In the genomic region with DNA sequence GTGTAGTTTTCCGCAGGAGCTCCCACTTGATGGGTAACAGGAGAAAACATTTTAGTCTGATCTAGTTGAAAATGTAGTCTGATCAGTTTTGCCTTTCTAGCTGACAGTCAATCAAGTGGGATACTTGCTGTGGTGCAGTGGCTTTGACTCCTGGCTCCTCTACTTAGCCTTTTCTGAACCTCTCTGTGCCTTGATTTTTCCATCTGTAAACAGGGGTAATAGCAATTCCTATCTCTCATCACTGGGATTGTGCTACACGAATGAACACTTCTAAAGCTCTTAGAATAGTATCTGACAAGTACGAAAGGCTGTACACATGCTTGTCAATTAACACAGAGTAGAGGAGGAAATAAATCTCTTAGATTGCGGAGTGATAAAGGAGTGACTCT, we compare ENCODE assay signal across 31 cellular contexts. TPM values are rescaled to one million over a fixed set of nuclear protein-coding genes. Genes with fewer than 3 reads are reported as not detected.
DNase-seq lines count a peak whose midpoint lies in the region; ATAC-seq, FAIRE-seq and TF ChIP-seq lines count a peak whose summit lies in the region.
"Had no signal": no experiment of that assay in that cellular context is flagged by ENCODE, and none has a peak within 500 bp of the region (broad histone marks: within the 10 kb centered on the region; RNA-seq: fewer than 3 reads in every experiment).

No MANE protein-coding gene starts in this region.

- H3K4me1 ChIP-seq in A549, result peaks cover 22% of the 10 kb centered on the region
- no peaks in the 10 kb centered on the region for H3K4me1 ChIP-seq in naive thymus-derived CD4-positive, alpha-beta T cell (ENCODE audit: control insufficient read depth in 2 of 2, insufficient read depth in 2 of 2, low read length in 2 of 2)
- H3K4me1 ChIP-seq: thyroid gland had no signal

- no peaks in the 10 kb centered on the region; the same call in 1 of the 2 replicates for H3K27me3 Mint-ChIP-seq in HFFc6 (ENCODE audit: insufficient read depth)
- H3K27me3 Mint-ChIP-seq in mesothelial cell of epicardium (ENCODE audit: low read depth), result no peaks in the 10 kb centered on the region
- peaks cover 0 to 28% (median 4%) of the 10 kb centered on the region in 5 donors for H3K27me3 Mint-ChIP-seq in naive thymus-derived CD4-positive, alpha-beta T cell
- H3K27me3 Mint-ChIP-seq: activated CD4-positive, alpha-beta memory T cell treated with anti-CD3 and anti-CD28 coated beads, Interleukin-2, amount 10 ng/mL, durations not matched to agents 7 days and 5 days had no signal

- no peaks in the 10 kb centered on the region for H3K36me3 ChIP-seq in brain microvascular endothelial cell (replicated peaks)
- H3K36me3 ChIP-seq in naive thymus-derived CD4-positive, alpha-beta T cell (ENCODE audit: control insufficient read depth in 2 of 3, insufficient read depth in 3 of 3, low read length in 3 of 3), result no peaks in the 10 kb centered on the region
- H3K36me3 ChIP-seq: BLaER1, thyroid gland had no signal

- H3K27ac ChIP-seq in A549 (peak overlapping the region; percentile 66 to 71; a peak in 5 of 6 replicates), brain microvascular endothelial cell (peak overlapping the region; percentile 76)
- H3K27ac ChIP-seq in naive thymus-derived CD4-positive, alpha-beta T cell (ENCODE audit: low read depth, low read length), result no peak overlapping the region
- H3K27ac ChIP-seq: BLaER1, thyroid gland had no signal

- in situ Hi-C loops in brain microvascular endothelial cell (cut with HindIII; ENCODE audit: low pct_ligation_motif_present, low sequenced_read_pairs), result no loop called here

- H3K9me3 ChIP-seq in A549, result no peaks in the 10 kb centered on the region; the same call in 1 of the 3 replicates
- no peaks in the 10 kb centered on the region for H3K9me3 ChIP-seq in naive thymus-derived CD4-positive, alpha-beta T cell (ENCODE audit: control insufficient read depth in 2 of 3, low read length in 3 of 3)
- H3K9me3 ChIP-seq: BLaER1, mucosa of descending colon, thyroid gland had no signal

- H3K36me3 Mint-ChIP-seq in HFFc6 (ENCODE audit: low read depth) (peaks cover 11% of the 10 kb centered on the region), mesothelial cell of epicardium (peaks cover 7% of the 10 kb centered on the region)
- H3K36me3 Mint-ChIP-seq in naive thymus-derived CD4-positive, alpha-beta T cell, result peaks cover 0 to 3% (median 0%) of the 10 kb centered on the region in 5 donors

- TF ChIP-seq RAD21 in A549 (conservative IDR thresholded peaks at IDR 0.05 in 1 of 2, IDR thresholded peaks at IDR 0.05 in 1 of 2), result no peak

- TF ChIP-seq CTCF in A549 (IDR thresholded peaks at IDR 0.05) (no peak), HFFc6 (IDR thresholded peaks at IDR 0.05) (no peak), brain microvascular endothelial cell (IDR thresholded peaks at IDR 0.05; ENCODE audit: low read depth, low read length, missing control alignments) (no peak), mesothelial cell of epicardium (IDR thresholded peaks at IDR 0.05; ENCODE audit: unreplicated experiment) (no peak)

- H3K27me3 ChIP-seq in brain microvascular endothelial cell (replicated peaks), result no peaks in the 10 kb centered on the region
- H3K27me3 ChIP-seq in naive thymus-derived CD4-positive, alpha-beta T cell (ENCODE audit: control insufficient read depth in 2 of 2, insufficient read depth in 2 of 2, low read length in 2 of 2), result no peaks in the 10 kb centered on the region
- H3K27me3 ChIP-seq: BLaER1, thyroid gland had no signal

- DNase-seq in A549 (ENCODE audit: low read depth in 1 of 2, low spot score in 1 of 2) (no peak), HFFc6 (no peak), brain microvascular endothelial cell (no peak), mesothelial cell of epicardium (ENCODE audit: low spot score in 2 of 2, unreplicated experiment in 2 of 2) (no peak), NCI-H2227 (lab: John Stamatoyannopoulos, UW; ENCODE audit: unreplicated experiment) (no peak), RKO (ENCODE audit: low spot score) (no peak), mucosa of gallbladder (ENCODE audit: low spot score) (no peak)
- no peak for DNase-seq in naive thymus-derived CD4-positive, alpha-beta T cell
- DNase-seq: activated CD4-positive, alpha-beta memory T cell treated with anti-CD3 and anti-CD28 coated beads, Interleukin-2, amount 10 ng/mL, durations not matched to agents 7 days and 5 days; activated CD4-positive, CD25-positive, alpha-beta regulatory T cell treated with anti-CD3 and anti-CD28 coated beads, Interleukin-2, amount 50 U/mL, for 72 hours; activated CD8-positive, alpha-beta memory T cell treated with anti-CD3 and anti-CD28 coated beads, Interleukin-2, amount 50 U/mL, for 48 hours; activated naive CD4-positive, alpha-beta T cell treated with anti-CD3 and anti-CD28 coated beads, Interleukin-2, amount 50 U/mL, for 16 hours; effector CD4-positive, alpha-beta T cell; GDM1; kidney; mucosa of descending colon; NCI-H1105; NCI-H1930; NCI-H526 treated with DMSO at 0.1 percent for 48 hours; stimulated activated CD8-positive, alpha-beta memory T cell treated with anti-CD3 and anti-CD28 coated beads, Interleukin-4, amount 100 ng/mL, for 48 hours; stimulated activated naive CD8-positive, alpha-beta T cell treated with anti-CD3 and anti-CD28 coated beads, Interleukin-15, amount 100 ng/mL, for 72 hours; thyroid gland had no signal

- CTCF ChIA-PET in A549 (lab: Yijun Ruan, JAX), result no interaction called here
- CTCF ChIA-PET in naive thymus-derived CD4-positive, alpha-beta T cell (lab: Charles Lee), result no interaction called here

- H3K4me3 ChIP-seq in A549 (no peak overlapping the region), brain microvascular endothelial cell (ENCODE audit: low read depth, low read length) (no peak overlapping the region)
- H3K4me3 ChIP-seq in naive thymus-derived CD4-positive, alpha-beta T cell (ENCODE audit: low read length), result no peak overlapping the region
- H3K4me3 ChIP-seq: BLaER1, mucosa of descending colon, thyroid gland had no signal

- peak overlapping the region; percentile 46; the same call in 2 of the 3 replicates for H3K4me2 ChIP-seq in A549
- H3K4me2 ChIP-seq: BLaER1 had no signal

- no peak for ATAC-seq in A549
- ATAC-seq in naive thymus-derived CD4-positive, alpha-beta T cell, result no peak
- ATAC-seq: activated T-helper 17 cell treated with anti-CD3 and anti-CD28 coated beads, Interleukin-2, amount 50 U/mL, for 72 hours; HCT116; mucosa of descending colon; Panc1; stimulated activated naive CD8-positive, alpha-beta T cell treated with anti-CD3 and anti-CD28 coated beads, Interleukin-15, amount 100 ng/mL, for 72 hours had no signal

- 64% methylated on average over 4 of the region's 4 CpGs for WGBS in A549 (ENCODE audit: missing lambda C conversion rate)

- no peak for TF ChIP-seq POLR2A in A549 (IDR thresholded peaks at IDR 0.05; ENCODE audit: low read length)

- peak overlapping the region; percentile 51 for H3K4me3 Mint-ChIP-seq in HFFc6
- no peak overlapping the region for H3K4me3 Mint-ChIP-seq in mesothelial cell of epicardium
- no peak overlapping the region for H3K4me3 Mint-ChIP-seq in naive thymus-derived CD4-positive, alpha-beta T cell
- H3K4me3 Mint-ChIP-seq: activated CD4-positive, alpha-beta memory T cell treated with anti-CD3 and anti-CD28 coated beads, Interleukin-2, amount 10 ng/mL, durations not matched to agents 7 days and 5 days; activated T-helper 17 cell treated with anti-CD3 and anti-CD28 coated beads, Interleukin-2, amount 50 U/mL, for 72 hours; neural crest cell; stimulated activated naive CD8-positive, alpha-beta T cell treated with anti-CD3 and anti-CD28 coated beads, Interleukin-15, amount 100 ng/mL, for 72 hours had no signal

- TF ChIP-seq EP300 in A549 (IDR thresholded peaks at IDR 0.05), result no peak

- POLR2A ChIA-PET in A549 (lab: Yijun Ruan, JAX), result no interaction called here
- POLR2A ChIA-PET in naive thymus-derived CD4-positive, alpha-beta T cell (lab: Charles Lee), result no interaction called here

- H3K9me3 Mint-ChIP-seq in HFFc6 (0 out of 2 replicates have a peak, but pooled peaks cover 3% of the 10 kb centered on the region), mesothelial cell of epicardium (no peaks in the 10 kb centered on the region)
- peaks cover 0 to 9% (median 2%) of the 10 kb centered on the region in 11 donors for H3K9me3 Mint-ChIP-seq in naive thymus-derived CD4-positive, alpha-beta T cell
- H3K9me3 Mint-ChIP-seq: activated CD4-positive, alpha-beta memory T cell treated with anti-CD3 and anti-CD28 coated beads, Interleukin-2, amount 10 ng/mL, durations not matched to agents 7 days and 5 days; neural crest cell had no signal

- H3K4me1 Mint-ChIP-seq in HFFc6 (ENCODE audit: low read depth) (peaks cover 42% of the 10 kb centered on the region), mesothelial cell of epicardium (peaks cover 49% of the 10 kb centered on the region)
- H3K4me1 Mint-ChIP-seq in naive thymus-derived CD4-positive, alpha-beta T cell, result no peaks in the 10 kb centered on the region
- H3K4me1 Mint-ChIP-seq: activated CD4-positive, alpha-beta memory T cell treated with anti-CD3 and anti-CD28 coated beads, Interleukin-2, amount 10 ng/mL, durations not matched to agents 7 days and 5 days; activated T-helper 17 cell treated with anti-CD3 and anti-CD28 coated beads, Interleukin-2, amount 50 U/mL, for 72 hours; stimulated activated naive CD8-positive, alpha-beta T cell treated with anti-CD3 and anti-CD28 coated beads, Interleukin-15, amount 100 ng/mL, for 72 hours had no signal

- FAIRE-seq in A549 (lab: Jason Lieb, UNC), result no peak
- FAIRE-seq: bronchial epithelial cell, colon, GM19239, kidney had no signal

- intact Hi-C loops in naive thymus-derived CD4-positive, alpha-beta T cell (cut with micrococcal nuclease), result no loop called here

- H3K27ac Mint-ChIP-seq in HFFc6 (peak overlapping the region; percentile 94), mesothelial cell of epicardium (peak overlapping the region; percentile 64)
- H3K27ac Mint-ChIP-seq in naive thymus-derived CD4-positive, alpha-beta T cell, result no peak overlapping the region
- H3K27ac Mint-ChIP-seq: activated CD4-positive, alpha-beta memory T cell treated with anti-CD3 and anti-CD28 coated beads, Interleukin-2, amount 10 ng/mL, durations not matched to agents 7 days and 5 days; activated T-helper 17 cell treated with anti-CD3 and anti-CD28 coated beads, Interleukin-2, amount 50 U/mL, for 72 hours; stimulated activated naive CD8-positive, alpha-beta T cell treated with anti-CD3 and anti-CD28 coated beads, Interleukin-15, amount 100 ng/mL, for 72 hours had no signal

TF ChIP-seq in A549, 52 proteins besides CTCF, POLR2A, EP300 and RAD21 (continues in another document):
- TF ChIP-seq RFX5 (IDR thresholded peaks at IDR 0.05), result no peak
- TF ChIP-seq ESRRA (IDR thresholded peaks at IDR 0.05; ENCODE audit: borderline replicate concordance, low read length), result no peak

RNA-seq across cellular contexts. Expression of gene GPC6, which starts 23.3 kb away (rescaled TPM):
- polyA plus RNA-seq in A549 (2011; rRNA removed) (14.4 and 14.5 TPM in 2 replicates), A549 (2017; fragmentation: RNase III; extraction: RNeasy Plus Mini Kit Qiagen cat#74134 plus additional on column Dnase treatment) (6.6 to 9.0 TPM (median 8.0 TPM) in 3 replicates)
- polyA plus RNA-seq in A549 (2012; cell fraction: cytosol; rRNA removed), result 1.8 and 2.3 TPM in 2 replicates
- 2.0 and 2.3 TPM in 2 replicates for polyA plus RNA-seq in A549 (2012; cell fraction: nucleus; rRNA removed)
- 38.8 and 40.3 TPM in 2 replicates for polyA minus RNA-seq in A549 (2011; rRNA and poly(A)+ RNA removed)
- total RNA-seq in HFFc6 (2021; fragmentation: NEBNext Ultra II Directional; extraction: Animal tissue kit (Norgen Biotek cat#: 25700)), result 1 to 10 TPM; 3.0 to 5.3 (median 4.4) TPM
- total RNA-seq in mesothelial cell of epicardium (106 to 112 TPM (median 110 TPM) in 3 replicates), mucosa of gallbladder (24.0 TPM)
- not detected for total RNA-seq in naive thymus-derived CD4-positive, alpha-beta T cell
- not detected for polyA plus RNA-seq in naive thymus-derived CD4-positive, alpha-beta T cell
- total RNA-seq: activated CD4-positive, alpha-beta memory T cell treated with anti-CD3 and anti-CD28 coated beads, Interleukin-2, amount 10 ng/mL, durations not matched to agents 7 days and 5 days; activated T-helper 17 cell treated with anti-CD3 and anti-CD28 coated beads, Interleukin-2, amount 50 U/mL, for 72 hours; T-helper 1 cell treated with Interleukin-12 subunit alpha and Interleukin-12 subunit beta and Interleukin-4 antibody, amounts not matched to agents 30 ng/mL and 1 ng/mL, for 36 hours had no signal

Comparison
In these comparisons a context has a peak if more than half of its experiments do, and no peak if none do; other contexts are left out.
1. H3K27ac Mint-ChIP-seq: peak in HFFc6 (single experiment) and mesothelial cell of epicardium (single experiment); none in naive thymus-derived CD4-positive, alpha-beta T cell (0 of 9).